In genomic region chr5:43066231-43066798, GRCh38 we compare ENCODE assay signal across 8 cellular contexts. TPM values are rescaled to one million over a fixed set of nuclear protein-coding genes. Genes with fewer than 3 reads are reported as not detected.
A peak's percentile ranks its signal among the peaks of the same experiment; 100 is the strongest.
DNase-seq lines count a peak whose midpoint lies in the region; ATAC-seq, FAIRE-seq and TF ChIP-seq lines count a peak whose summit lies in the region.

No MANE protein-coding gene starts in this region.

- peak overlapping the region; percentile 94 to 98 for H3K4me3 Mint-ChIP-seq in CD14-positive monocyte

- intact Hi-C loops in CD14-positive monocyte (cut with micrococcal nuclease): loop anchor here (1.0 to 10.0 kb wide), 8 partner anchors 25 to 416 kb away; partner anchors contain the start of genes HMGCS1 (in 1 of the 2), NIM1K (in 1 of the 2), TMEM267 (in 1 of the 2) and ZNF131 (in 1 of the 2)

- H3K4me1 ChIP-seq in HUES48 (ENCODE audit: control insufficient read depth, insufficient read depth, low read length) (peaks cover 18% of the 10 kb centered on the region), neuron (ENCODE audit: insufficient read depth, low read length) (peaks cover 16% of the 10 kb centered on the region), subcutaneous abdominal adipose tissue (ENCODE audit: control insufficient read depth in 5 of 5, insufficient read depth in 5 of 5, low read length in 5 of 5) (peaks cover 8 to 41% (median 33%) of the 10 kb centered on the region in 5 donors)

- no peaks in the 10 kb centered on the region for H3K27me3 Mint-ChIP-seq in CD14-positive monocyte (ENCODE audit: low read depth in 3 of 3)

- H3K4me1 Mint-ChIP-seq in CD14-positive monocyte: peaks cover 41% of the 10 kb centered on the region

- DNase-seq in CD14-positive monocyte (ENCODE audit: low spot score) (peak; percentile 66), RKO (ENCODE audit: low spot score) (peak; percentile 67), frontal cortex (ENCODE audit: low spot score in 2 of 2) (peak; percentile 16 to 37)
- DNase-seq in activated gamma-delta T cell treated with anti-CD3 and anti-CD28 coated beads, Interleukin-2, amount 50 U/mL, for 16 hours (ENCODE audit: low read depth): peak; percentile 53

- H3K36me3 ChIP-seq in HUES48 (ENCODE audit: control insufficient read depth, insufficient read depth, low read length): peaks cover 6% of the 10 kb centered on the region; the same call in 1 of the 2 replicates
- H3K36me3 ChIP-seq in neuron (ENCODE audit: insufficient read depth, low read length): peaks cover 18% of the 10 kb centered on the region
- H3K36me3 ChIP-seq in subcutaneous abdominal adipose tissue (ENCODE audit: control insufficient read depth in 5 of 5, insufficient read depth in 5 of 5, low read length in 5 of 5): peaks cover 3 to 13% (median 9%) of the 10 kb centered on the region in 5 donors

- peak overlapping the region; percentile 97 to 99 (median 99) for H3K27ac Mint-ChIP-seq in CD14-positive monocyte

- no peak for FAIRE-seq in frontal cortex (lab: Jason Lieb, UNC)

- H3K9me3 Mint-ChIP-seq in CD14-positive monocyte: peaks cover 0 to 6% (median 0%) of the 10 kb centered on the region in 7 donors

- H3K4me3 ChIP-seq in HUES48 (ENCODE audit: low read depth, low read length) (peak overlapping the region; percentile 92), neuron (ENCODE audit: low read length) (peak overlapping the region; percentile 84), subcutaneous abdominal adipose tissue (ENCODE audit: low read depth in 1 of 5, low read length in 5 of 5) (peak overlapping the region; percentile 94 to 99 (median 99))

- peak; percentile 21 for ATAC-seq in GM19455 (IDR thresholded peaks at IDR 0.05; ENCODE audit: unreplicated experiment)

- H3K9ac ChIP-seq in HUES48 (ENCODE audit: low read depth, low read length) (peak overlapping the region; percentile 90), subcutaneous abdominal adipose tissue (ENCODE audit: low read length in 5 of 5) (peak overlapping the region; percentile 82 to 99 (median 94))

- TF ChIP-seq CTCF in CD14-positive monocyte (IDR thresholded peaks at IDR 0.05): no peak

- H3K27ac ChIP-seq in HUES48 (ENCODE audit: low read depth, low read length): peak overlapping the region; percentile 90
- peak overlapping the region; percentile 97 for H3K27ac ChIP-seq in subcutaneous abdominal adipose tissue (ENCODE audit: low read depth, low read length)

- H3K9me3 ChIP-seq in HUES48 (ENCODE audit: control insufficient read depth, insufficient read depth, low read length): no peaks in the 10 kb centered on the region
- H3K9me3 ChIP-seq in neuron (ENCODE audit: low read length): peaks cover 8% of the 10 kb centered on the region
- H3K9me3 ChIP-seq in subcutaneous abdominal adipose tissue (ENCODE audit: control insufficient read depth in 5 of 5, low read length in 5 of 5): no peaks in the 10 kb centered on the region

- peaks cover 11 to 18% of the 10 kb centered on the region in 2 donors for H3K36me3 Mint-ChIP-seq in CD14-positive monocyte

- H2AFZ ChIP-seq in neuron (ENCODE audit: low read depth, low read length): peak overlapping the region; percentile 22

- H3K27me3 ChIP-seq in HUES48 (ENCODE audit: control insufficient read depth, insufficient read depth, low read length) (peaks cover 3% of the 10 kb centered on the region; the same call in 1 of the 2 replicates), neuron (ENCODE audit: insufficient read depth, low read length) (no peaks in the 10 kb centered on the region), subcutaneous abdominal adipose tissue (ENCODE audit: control insufficient read depth in 5 of 5, insufficient read depth in 4 of 5, low read length in 5 of 5) (no peaks in the 10 kb centered on the region)

RNA-seq across cellular contexts. Expression of gene ANXA2R, which starts 26.2 kb away (rescaled TPM):
- polyA plus RNA-seq in CD14-positive monocyte: 1 to 10 TPM; 2.3 to 3.1 TPM
- total RNA-seq in frontal cortex: 0.41 TPM

RNA-seq across cellular contexts. Expression of gene ZNF131, which starts 54.4 kb away (rescaled TPM):
- 10 to 100 TPM; 13.4 to 17.2 TPM for polyA plus RNA-seq in CD14-positive monocyte
- 80.7 TPM for total RNA-seq in frontal cortex

Comparison
In these comparisons a context has a peak if more than half of its experiments do, and no peak if none do; other contexts are left out.
1. Peak in every context shown above with its lines: DNase-seq, ATAC-seq, H3K4me3 ChIP-seq and H3K27ac ChIP-seq.